In genomic region chr6:41730531-41731436, GRCh38 we compare ENCODE assay signal across 12 cellular contexts. TPM values are rescaled to one million over a fixed set of nuclear protein-coding genes. Genes with fewer than 3 reads are reported as not detected.
DNase-seq lines count a peak whose midpoint lies in the region; ATAC-seq, FAIRE-seq and TF ChIP-seq lines count a peak whose summit lies in the region.
"Had no signal": no experiment of that assay in that cellular context is flagged by ENCODE, and none has a peak within 500 bp of the region (broad histone marks: within the 10 kb centered on the region; RNA-seq: fewer than 3 reads in every experiment).

No MANE protein-coding gene starts in this region.

- no peak for FAIRE-seq in HepG2 (lab: Jason Lieb, UNC)

- peaks cover 5% of the 10 kb centered on the region for H3K79me2 ChIP-seq in HepG2 (ENCODE audit: insufficient read depth, low read length)

- peaks cover 46% of the 10 kb centered on the region for H3K4me1 ChIP-seq in HepG2 (ENCODE audit: insufficient read depth, low read length)

- H4K20me1 ChIP-seq in HepG2 (ENCODE audit: insufficient read depth, low read length), result no peaks in the 10 kb centered on the region

- H3K36me3 ChIP-seq in HepG2 (replicated peaks in 1 of 2; ENCODE audit: control insufficient read depth in 1 of 2, insufficient read depth in 2 of 2, low read length in 2 of 2), result no peaks in the 10 kb centered on the region
- H3K36me3 ChIP-seq: brain microvascular endothelial cell had no signal

- 94% methylated on average over 8 of the region's 9 CpGs for WGBS in HepG2 (ENCODE audit: low lambda C conversion rate)

- H3K27me3 Mint-ChIP-seq in WTC11 (ENCODE audit: low read depth) (peaks cover 15% of the 10 kb centered on the region), memory B cell (no peaks in the 10 kb centered on the region), nephron progenitor cell (ENCODE audit: low read depth, poor library complexity) (peaks cover 24% of the 10 kb centered on the region)

- TF ChIP-seq POLR2A in GM19099 (IDR thresholded peaks at IDR 0.05; ENCODE audit: extremely low read depth, insufficient read length, low read depth) (peak; percentile 52), HepG2 (IDR thresholded peaks at IDR 0.05; ENCODE audit: insufficient read depth in 1 of 2, low read depth in 2 of 2, low read length in 2 of 2) (no peak)

- ATAC-seq in WTC11 (no peak), memory B cell (ENCODE audit: low read depth) (no peak), HepG2 (no peak), HG03565 (IDR thresholded peaks at IDR 0.05; ENCODE audit: unreplicated experiment) (no peak)

- peaks cover 47% of the 10 kb centered on the region for H3K4me1 Mint-ChIP-seq in WTC11
- peaks cover 45% of the 10 kb centered on the region for H3K4me1 Mint-ChIP-seq in memory B cell
- H3K4me1 Mint-ChIP-seq in nephron progenitor cell, result peaks cover 16% of the 10 kb centered on the region

- no peak for TF ChIP-seq RAD21 in HepG2 (CRISPR knock-in tag; IDR thresholded peaks at IDR 0.05)

- BruUV-seq in HepG2 (replicated peaks; lab: Mats Ljungman, UMichigan), result no TSS peak

- no peaks in the 10 kb centered on the region for H3K9me3 Mint-ChIP-seq in WTC11
- no peaks in the 10 kb centered on the region for H3K9me3 Mint-ChIP-seq in memory B cell
- H3K9me3 Mint-ChIP-seq in nephron progenitor cell, result no peaks in the 10 kb centered on the region

- H2AFZ ChIP-seq in HepG2 (ENCODE audit: low read length), result no peak overlapping the region

- H3K27ac ChIP-seq in HepG2 (ENCODE audit: extremely low read length, insufficient read depth, low read length), result no peak overlapping the region
- H3K27ac ChIP-seq: brain microvascular endothelial cell had no signal

- H3K4me3 ChIP-seq in HepG2 (replicated peaks in 1 of 3; ENCODE audit: insufficient read depth in 1 of 3, low read depth in 2 of 3, low read length in 3 of 3), result no peak overlapping the region

- H3K27me3 ChIP-seq in HepG2 (ENCODE audit: control insufficient read depth in 1 of 2, insufficient read depth in 2 of 2, low read length in 2 of 2), result no peaks in the 10 kb centered on the region; a peak in 1 of 5 replicates
- H3K27me3 ChIP-seq: brain microvascular endothelial cell had no signal

- DNase-seq in Ammon's horn (ENCODE audit: low spot score), result peak; percentile 52
- no peak for DNase-seq in WTC11 (ENCODE audit: low spot score)
- DNase-seq in memory B cell (ENCODE audit: low spot score in 2 of 2), result no peak
- no peak for DNase-seq in HepG2 (ENCODE audit: low spot score)
- DNase-seq in nephron progenitor cell, result no peak
- DNase-seq in NCI-H226, result no peak
- DNase-seq: activated CD4-positive, alpha-beta T cell treated with anti-CD3 and anti-CD28 coated beads, Interleukin-2, amount 50 U/mL, for 48 hours; brain microvascular endothelial cell; NCI-H1092 had no signal

- H3K36me3 Mint-ChIP-seq in WTC11 (no peaks in the 10 kb centered on the region), memory B cell (peaks cover 13% of the 10 kb centered on the region), nephron progenitor cell (ENCODE audit: low read depth) (no peaks in the 10 kb centered on the region)

- POLR2A ChIA-PET in WTC11 (lab: Charles Lee) (no interaction called here), HepG2 (lab: Yijun Ruan, JAX) (no interaction called here)

- no peak overlapping the region for H3K9ac ChIP-seq in HepG2 (ENCODE audit: insufficient read depth, low read depth, low read length)

- no peak for TF ChIP-seq CTCF in WTC11 (IDR thresholded peaks at IDR 0.05)
- no peak for TF ChIP-seq CTCF in HepG2 (CRISPR knock-in tag; IDR thresholded peaks at IDR 0.05)
- no peak for TF ChIP-seq CTCF in nephron progenitor cell (IDR thresholded peaks at IDR 0.05)

- no peak overlapping the region for H3K4me2 ChIP-seq in HepG2 (ENCODE audit: low read depth, low read length)

- in situ Hi-C loops in HepG2 (cut with HindIII; ENCODE audit: extremely low pct_ligation_motif_present, low pct_unique_long_range_greater_than_20kb), result no loop called here

- no peaks in the 10 kb centered on the region for H3K9me3 ChIP-seq in HepG2 (ENCODE audit: low read length)

- CTCF ChIA-PET in WTC11 (lab: Charles Lee), result interaction anchor here (0.8 to 2.3 kb wide), 2 partner anchors 25 to 30 kb away, joined by 3 to 13 read pairs; no protein-coding TSS in a partner anchor
- CTCF ChIA-PET in HepG2 (lab: Yijun Ruan, JAX; ENCODE audit: low intra/inter-chr PET ratio, low total read pairs), result no interaction called here

- H3K27ac Mint-ChIP-seq in WTC11, result no peak overlapping the region
- peak overlapping the region; percentile 81 for H3K27ac Mint-ChIP-seq in memory B cell
- H3K27ac Mint-ChIP-seq in nephron progenitor cell, result no peak overlapping the region

- no peak for TF ChIP-seq EP300 in HepG2 (IDR thresholded peaks at IDR 0.05; ENCODE audit: low read depth in 2 of 2, low read length in 2 of 2)
- no peak for TF ChIP-seq EP300 in HepG2 (CRISPR knock-in tag; IDR thresholded peaks at IDR 0.05; ENCODE audit: borderline replicate concordance)

- intact Hi-C loops in HepG2 (cut with micrococcal nuclease; ENCODE audit: unreplicated experiment), result no loop called here

- H3K4me3 Mint-ChIP-seq in WTC11 (no peak overlapping the region), memory B cell (peak overlapping the region; percentile 75), nephron progenitor cell (no peak overlapping the region)

RNA-seq across cellular contexts. Expression of gene TFEB, which starts 4.6 kb away (rescaled TPM):
- 3.1 to 3.9 TPM (median 3.3 TPM) in 3 replicates for total RNA-seq in WTC11 (2021)
- total RNA-seq in HepG2 (2016; rRNA removed; fragmentation: Illumina TruSeq; extraction: Trizol), result 12.8 and 13.3 TPM in 2 replicates
- total RNA-seq in HepG2 (2016; cell fraction: cytosol; rRNA removed; fragmentation: Illumina TruSeq; extraction: Trizol; ENCODE audit: low read depth), result 7.3 and 10.0 TPM in 2 replicates
- total RNA-seq in HepG2 (2016; cell fraction: insoluble cytoplasmic fraction; rRNA removed; fragmentation: Illumina TruSeq; extraction: Trizol), result 10.9 and 15.1 TPM in 2 replicates
- 15.3 and 15.8 TPM in 2 replicates for total RNA-seq in HepG2 (2016; cell fraction: membrane; rRNA removed; fragmentation: Illumina TruSeq; extraction: Trizol)
- total RNA-seq in HepG2 (2016; cell fraction: nucleus; rRNA removed; fragmentation: Illumina TruSeq; extraction: Trizol), result 9.0 and 11.5 TPM in 2 replicates
- polyA plus RNA-seq in HepG2 (2011; rRNA removed), result 18.7 and 21.6 TPM in 2 replicates
- 7.6 and 16.3 TPM in 2 replicates for polyA plus RNA-seq in HepG2 (2011; cell fraction: cytosol; rRNA removed)
- 14.8 and 19.8 TPM in 2 replicates for polyA plus RNA-seq in HepG2 (2011; cell fraction: nucleus; rRNA removed)
- polyA plus RNA-seq in HepG2 (2012), result 4.8 and 7.7 TPM in 2 replicates
- polyA plus RNA-seq in HepG2 (2016; cell fraction: cytosol; fragmentation: Illumina TruSeq; extraction: Trizol; ENCODE audit: low read depth), result 8.4 and 9.0 TPM in 2 replicates
- polyA plus RNA-seq in HepG2 (2016; cell fraction: insoluble cytoplasmic fraction; fragmentation: Illumina TruSeq; extraction: Trizol; ENCODE audit: low read depth), result 13.2 and 14.2 TPM in 2 replicates
- 12.3 and 14.8 TPM in 2 replicates for polyA plus RNA-seq in HepG2 (2016; cell fraction: membrane; fragmentation: Illumina TruSeq; extraction: Trizol; ENCODE audit: low read depth)
- polyA plus RNA-seq in HepG2 (2016; cell fraction: nucleus; fragmentation: Illumina TruSeq; extraction: Trizol; ENCODE audit: insufficient read depth, low read depth), result 26.4 and 27.9 TPM in 2 replicates
- polyA minus RNA-seq in HepG2 (2011; rRNA and poly(A)+ RNA removed; ENCODE audit: low replicate concordance), result 22.8 and 39.7 TPM in 2 replicates
- polyA minus RNA-seq in HepG2 (2011; cell fraction: cytosol; rRNA and poly(A)+ RNA removed), result 9.2 and 12.8 TPM in 2 replicates
- 9.1 and 10.8 TPM in 2 replicates for polyA minus RNA-seq in HepG2 (2011; cell fraction: nucleus; rRNA and poly(A)+ RNA removed)

RNA-seq across cellular contexts. Expression of gene PGC, which starts 16.4 kb away (rescaled TPM):
- 0.55 to 0.63 TPM (median 0.62 TPM) in 3 replicates for total RNA-seq in WTC11 (2021)
- 225 and 502 TPM in 2 replicates for total RNA-seq in HepG2 (2016; rRNA removed; fragmentation: Illumina TruSeq; extraction: Trizol)
- total RNA-seq in HepG2 (2016; cell fraction: cytosol; rRNA removed; fragmentation: Illumina TruSeq; extraction: Trizol; ENCODE audit: low read depth), result 33.5 and 35.5 TPM in 2 replicates
- 215 and 502 TPM in 2 replicates for total RNA-seq in HepG2 (2016; cell fraction: insoluble cytoplasmic fraction; rRNA removed; fragmentation: Illumina TruSeq; extraction: Trizol)
- 52.5 and 53.3 TPM in 2 replicates for total RNA-seq in HepG2 (2016; cell fraction: membrane; rRNA removed; fragmentation: Illumina TruSeq; extraction: Trizol)
- total RNA-seq in HepG2 (2016; cell fraction: nucleus; rRNA removed; fragmentation: Illumina TruSeq; extraction: Trizol), result 408 and 459 TPM in 2 replicates
- polyA plus RNA-seq in HepG2 (2011; rRNA removed), result 397 and 426 TPM in 2 replicates
- polyA plus RNA-seq in HepG2 (2011; cell fraction: cytosol; rRNA removed), result 243 and 350 TPM in 2 replicates
- 216 and 252 TPM in 2 replicates for polyA plus RNA-seq in HepG2 (2011; cell fraction: nucleus; rRNA removed)
- 62.0 and 149 TPM in 2 replicates for polyA plus RNA-seq in HepG2 (2012)
- polyA plus RNA-seq in HepG2 (2016; cell fraction: cytosol; fragmentation: Illumina TruSeq; extraction: Trizol; ENCODE audit: low read depth), result 47.7 and 50.1 TPM in 2 replicates
- 245 and 256 TPM in 2 replicates for polyA plus RNA-seq in HepG2 (2016; cell fraction: insoluble cytoplasmic fraction; fragmentation: Illumina TruSeq; extraction: Trizol; ENCODE audit: low read depth)
- polyA plus RNA-seq in HepG2 (2016; cell fraction: membrane; fragmentation: Illumina TruSeq; extraction: Trizol; ENCODE audit: low read depth), result 48.1 and 51.7 TPM in 2 replicates
- polyA plus RNA-seq in HepG2 (2016; cell fraction: nucleus; fragmentation: Illumina TruSeq; extraction: Trizol; ENCODE audit: insufficient read depth, low read depth), result 704 and 739 TPM in 2 replicates
- polyA minus RNA-seq in HepG2 (2011; rRNA and poly(A)+ RNA removed; ENCODE audit: low replicate concordance), result 0.21 and 469 TPM in 2 replicates
- 339 and 439 TPM in 2 replicates for polyA minus RNA-seq in HepG2 (2011; cell fraction: cytosol; rRNA and poly(A)+ RNA removed)
- 61.8 and 63.7 TPM in 2 replicates for polyA minus RNA-seq in HepG2 (2011; cell fraction: nucleus; rRNA and poly(A)+ RNA removed)
- polyA plus RNA-seq: neural cell had no signal

RNA-seq across cellular contexts. Expression of gene FRS3, which starts 48.9 kb away (rescaled TPM):
- total RNA-seq in WTC11 (2021) (5.5 to 7.8 TPM (median 6.0 TPM) in 3 replicates), HepG2 (2016; rRNA removed; fragmentation: Illumina TruSeq; extraction: Trizol) (1.5 and 3.0 TPM in 2 replicates)
- 3.2 and 3.7 TPM in 2 replicates for total RNA-seq in HepG2 (2016; cell fraction: cytosol; rRNA removed; fragmentation: Illumina TruSeq; extraction: Trizol; ENCODE audit: low read depth)
- 1.2 and 2.7 TPM in 2 replicates for total RNA-seq in HepG2 (2016; cell fraction: insoluble cytoplasmic fraction; rRNA removed; fragmentation: Illumina TruSeq; extraction: Trizol)
- 6.5 and 6.6 TPM in 2 replicates for total RNA-seq in HepG2 (2016; cell fraction: membrane; rRNA removed; fragmentation: Illumina TruSeq; extraction: Trizol)
- total RNA-seq in HepG2 (2016; cell fraction: nucleus; rRNA removed; fragmentation: Illumina TruSeq; extraction: Trizol), result 3.2 and 4.8 TPM in 2 replicates
- polyA plus RNA-seq in HepG2 (2011; rRNA removed), result 7.1 and 7.4 TPM in 2 replicates
- polyA plus RNA-seq in HepG2 (2011; cell fraction: cytosol; rRNA removed), result 6.7 TPM in 2 replicates
- polyA plus RNA-seq in HepG2 (2011; cell fraction: nucleus; rRNA removed), result 11.2 and 14.1 TPM in 2 replicates
- polyA plus RNA-seq in HepG2 (2012), result 2.5 and 2.9 TPM in 2 replicates
- polyA plus RNA-seq in HepG2 (2016; cell fraction: cytosol; fragmentation: Illumina TruSeq; extraction: Trizol; ENCODE audit: low read depth), result 5.9 and 6.1 TPM in 2 replicates
- polyA plus RNA-seq in HepG2 (2016; cell fraction: insoluble cytoplasmic fraction; fragmentation: Illumina TruSeq; extraction: Trizol; ENCODE audit: low read depth), result 3.0 and 3.6 TPM in 2 replicates
- polyA plus RNA-seq in HepG2 (2016; cell fraction: membrane; fragmentation: Illumina TruSeq; extraction: Trizol; ENCODE audit: low read depth), result 10.2 and 10.3 TPM in 2 replicates
- polyA plus RNA-seq in HepG2 (2016; cell fraction: nucleus; fragmentation: Illumina TruSeq; extraction: Trizol; ENCODE audit: insufficient read depth, low read depth), result 11.8 and 13.3 TPM in 2 replicates
- 2.6 and 8.3 TPM in 2 replicates for polyA minus RNA-seq in HepG2 (2011; rRNA and poly(A)+ RNA removed; ENCODE audit: low replicate concordance)
- polyA minus RNA-seq in HepG2 (2011; cell fraction: cytosol; rRNA and poly(A)+ RNA removed), result 0.89 and 2.1 TPM in 2 replicates
- polyA minus RNA-seq in HepG2 (2011; cell fraction: nucleus; rRNA and poly(A)+ RNA removed), result 3.4 and 3.5 TPM in 2 replicates

RNA-seq across cellular contexts. Expression of gene PRICKLE4, which starts 49.8 kb away (rescaled TPM):
- 0.50 to 1.5 TPM (median 0.82 TPM) in 3 replicates for total RNA-seq in WTC11 (2021)
- total RNA-seq in HepG2 (2016; rRNA removed; fragmentation: Illumina TruSeq; extraction: Trizol), result 1.2 TPM in 1 of 2 replicates, not detected in the other
- total RNA-seq in HepG2 (2016; cell fraction: cytosol; rRNA removed; fragmentation: Illumina TruSeq; extraction: Trizol; ENCODE audit: low read depth), result 0.91 TPM in 1 of 2 replicates, not detected in the other
- total RNA-seq in HepG2 (2016; cell fraction: insoluble cytoplasmic fraction; rRNA removed; fragmentation: Illumina TruSeq; extraction: Trizol), result 0.50 TPM in 1 of 2 replicates, not detected in the other
- not detected in 2 replicates for total RNA-seq in HepG2 (2016; cell fraction: membrane; rRNA removed; fragmentation: Illumina TruSeq; extraction: Trizol)
- total RNA-seq in HepG2 (2016; cell fraction: nucleus; rRNA removed; fragmentation: Illumina TruSeq; extraction: Trizol), result 0.88 and 1.6 TPM in 2 replicates
- polyA plus RNA-seq in HepG2 (2011; rRNA removed), result 0.74 and 0.92 TPM in 2 replicates
- 0.15 and 0.34 TPM in 2 replicates for polyA plus RNA-seq in HepG2 (2011; cell fraction: cytosol; rRNA removed)
- polyA plus RNA-seq in HepG2 (2011; cell fraction: nucleus; rRNA removed), result 26.8 and 42.0 TPM in 2 replicates
- polyA plus RNA-seq in HepG2 (2012), result 3.7 and 5.4 TPM in 2 replicates
- polyA plus RNA-seq in HepG2 (2016; cell fraction: cytosol; fragmentation: Illumina TruSeq; extraction: Trizol; ENCODE audit: low read depth), result not detected in 2 replicates
- not detected in 2 replicates for polyA plus RNA-seq in HepG2 (2016; cell fraction: insoluble cytoplasmic fraction; fragmentation: Illumina TruSeq; extraction: Trizol; ENCODE audit: low read depth)
- polyA plus RNA-seq in HepG2 (2016; cell fraction: membrane; fragmentation: Illumina TruSeq; extraction: Trizol; ENCODE audit: low read depth), result not detected in 2 replicates
- polyA plus RNA-seq in HepG2 (2016; cell fraction: nucleus; fragmentation: Illumina TruSeq; extraction: Trizol; ENCODE audit: insufficient read depth, low read depth), result 10.5 and 24.2 TPM in 2 replicates
- 0.30 TPM in 1 of 2 replicates, not detected in the other for polyA minus RNA-seq in HepG2 (2011; rRNA and poly(A)+ RNA removed; ENCODE audit: low replicate concordance)
- not detected in 2 replicates for polyA minus RNA-seq in HepG2 (2011; cell fraction: cytosol; rRNA and poly(A)+ RNA removed)
- 3.6 and 5.6 TPM in 2 replicates for polyA minus RNA-seq in HepG2 (2011; cell fraction: nucleus; rRNA and poly(A)+ RNA removed)

RNA-seq across cellular contexts. Expression of gene TOMM6, which starts 56.7 kb away (rescaled TPM):
- total RNA-seq in WTC11 (2021) (219 to 233 TPM (median 228 TPM) in 3 replicates), HepG2 (2016; rRNA removed; fragmentation: Illumina TruSeq; extraction: Trizol) (321 and 480 TPM in 2 replicates)
- 182 and 204 TPM in 2 replicates for total RNA-seq in HepG2 (2016; cell fraction: cytosol; rRNA removed; fragmentation: Illumina TruSeq; extraction: Trizol; ENCODE audit: low read depth)
- total RNA-seq in HepG2 (2016; cell fraction: insoluble cytoplasmic fraction; rRNA removed; fragmentation: Illumina TruSeq; extraction: Trizol), result 330 and 503 TPM in 2 replicates
- 320 and 325 TPM in 2 replicates for total RNA-seq in HepG2 (2016; cell fraction: membrane; rRNA removed; fragmentation: Illumina TruSeq; extraction: Trizol)
- 122 and 129 TPM in 2 replicates for total RNA-seq in HepG2 (2016; cell fraction: nucleus; rRNA removed; fragmentation: Illumina TruSeq; extraction: Trizol)
- 253 and 320 TPM in 2 replicates for polyA plus RNA-seq in HepG2 (2011; rRNA removed)
- polyA plus RNA-seq in HepG2 (2011; cell fraction: cytosol; rRNA removed), result 433 and 522 TPM in 2 replicates
- polyA plus RNA-seq in HepG2 (2011; cell fraction: nucleus; rRNA removed), result 91.8 and 123 TPM in 2 replicates
- polyA plus RNA-seq in HepG2 (2012), result 249 and 333 TPM in 2 replicates
- 294 and 323 TPM in 2 replicates for polyA plus RNA-seq in HepG2 (2016; cell fraction: cytosol; fragmentation: Illumina TruSeq; extraction: Trizol; ENCODE audit: low read depth)
- 735 and 804 TPM in 2 replicates for polyA plus RNA-seq in HepG2 (2016; cell fraction: insoluble cytoplasmic fraction; fragmentation: Illumina TruSeq; extraction: Trizol; ENCODE audit: low read depth)
- 428 and 438 TPM in 2 replicates for polyA plus RNA-seq in HepG2 (2016; cell fraction: membrane; fragmentation: Illumina TruSeq; extraction: Trizol; ENCODE audit: low read depth)
- 298 and 310 TPM in 2 replicates for polyA plus RNA-seq in HepG2 (2016; cell fraction: nucleus; fragmentation: Illumina TruSeq; extraction: Trizol; ENCODE audit: insufficient read depth, low read depth)
- 74.4 and 157 TPM in 2 replicates for polyA minus RNA-seq in HepG2 (2011; rRNA and poly(A)+ RNA removed; ENCODE audit: low replicate concordance)
- polyA minus RNA-seq in HepG2 (2011; cell fraction: cytosol; rRNA and poly(A)+ RNA removed), result 41.7 and 56.4 TPM in 2 replicates
- 32.9 and 43.8 TPM in 2 replicates for polyA minus RNA-seq in HepG2 (2011; cell fraction: nucleus; rRNA and poly(A)+ RNA removed)

Comparison
In these comparisons a context has a peak if more than half of its experiments do, and no peak if none do; other contexts are left out.
1. RNA of gene PGC, which starts 16.4 kb away (total RNA-seq): 33.5 to 502 TPM in HepG2; 0.55 to 0.63 TPM in WTC11; every median in the first group is over 10 times any median in the second.